17 cellular contexts compared by ENCODE assay signal in the genomic region with DNA sequence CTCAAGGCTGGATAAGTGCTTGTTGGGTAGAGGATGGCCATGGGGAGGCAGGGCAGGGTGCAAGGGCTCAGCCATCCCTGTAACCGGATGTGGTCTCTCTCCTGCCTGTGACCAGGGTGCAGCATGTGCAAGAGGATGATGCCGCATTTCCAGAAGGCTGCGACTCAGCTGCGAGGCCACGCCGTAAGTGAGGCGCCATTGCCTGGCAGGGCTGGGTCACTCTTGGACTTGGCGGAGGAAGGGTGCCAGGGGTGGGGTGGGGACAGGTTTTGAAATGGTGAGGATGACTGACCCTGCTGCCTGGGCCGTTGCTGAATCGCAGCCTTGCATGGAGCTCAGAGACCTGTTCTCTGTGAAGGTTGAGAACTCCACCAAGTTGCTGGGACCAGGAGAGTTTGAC. TPM values are rescaled to one million over a fixed set of nuclear protein-coding genes. Genes with fewer than 3 reads are reported as not detected.
DNase-seq lines count a peak whose midpoint lies in the region; TF ChIP-seq lines count a peak whose summit lies in the region.
"Had no signal": no experiment of that assay in that cellular context is flagged by ENCODE, and none has a peak within 500 bp of the region (broad histone marks: within the 10 kb centered on the region; RNA-seq: fewer than 3 reads in every experiment).

No MANE protein-coding gene starts in this region.

- H3K9ac ChIP-seq in BLaER1, result no peak overlapping the region
- H3K9ac ChIP-seq: BLaER1 treated with 17β-estradiol and CSF1 and Interleukin-3, amounts not matched to agents 10 nM and 100 nM; GM23248 had no signal

- peaks cover 7% of the 10 kb centered on the region; the same call in 1 of the 2 replicates for H3K36me3 ChIP-seq in BLaER1

- H3K27ac ChIP-seq in BLaER1, result no peak overlapping the region
- H3K27ac ChIP-seq: 22Rv1; BLaER1 treated with 17β-estradiol and CSF1 and Interleukin-3, amounts not matched to agents 10 nM and 100 nM; GM23248 had no signal

- H3K4me1 ChIP-seq in BLaER1, result peaks cover 65% of the 10 kb centered on the region

- H3K9me3 ChIP-seq in BLaER1, result no peaks in the 10 kb centered on the region
- H3K9me3 ChIP-seq: BLaER1 treated with 17β-estradiol and CSF1 and Interleukin-3, amounts not matched to agents 10 nM and 100 nM had no signal

- peaks cover 12% of the 10 kb centered on the region for H4K20me1 ChIP-seq in BLaER1

- H3K4me3 Mint-ChIP-seq in endothelial cell (ENCODE audit: unreplicated experiment) (no peak overlapping the region), chondrocyte (ENCODE audit: unreplicated experiment) (no peak overlapping the region)
- H3K4me3 Mint-ChIP-seq: B cell; CD14-positive monocyte; CD4-positive, alpha-beta T cell; CD8-positive, alpha-beta memory T cell; H9 had no signal

- H3K27me3 Mint-ChIP-seq in endothelial cell (ENCODE audit: unreplicated experiment) (peaks cover 10% of the 10 kb centered on the region), chondrocyte (ENCODE audit: low read depth) (no peaks in the 10 kb centered on the region)
- H3K27me3 Mint-ChIP-seq: B cell; CD4-positive, alpha-beta T cell; CD8-positive, alpha-beta memory T cell had no signal

- peaks cover 35% of the 10 kb centered on the region for H3K4me1 Mint-ChIP-seq in endothelial cell (ENCODE audit: unreplicated experiment)
- H3K4me1 Mint-ChIP-seq in chondrocyte (ENCODE audit: low read depth), result peaks cover 8% of the 10 kb centered on the region

- no peak for TF ChIP-seq CTCF in endothelial cell (IDR thresholded peaks at IDR 0.05; ENCODE audit: unreplicated experiment)
- TF ChIP-seq CTCF in chondrocyte (IDR thresholded peaks at IDR 0.05), result no peak

- no peak overlapping the region for H3K4me3 ChIP-seq in BLaER1
- H3K4me3 ChIP-seq: BLaER1 treated with 17β-estradiol and CSF1 and Interleukin-3, amounts not matched to agents 10 nM and 100 nM; GM23248 had no signal

- H3K27me3 ChIP-seq in BLaER1, result no peaks in the 10 kb centered on the region

- H3K36me3 Mint-ChIP-seq in endothelial cell (ENCODE audit: low read depth, unreplicated experiment) (peaks cover 22% of the 10 kb centered on the region), chondrocyte (ENCODE audit: low read depth) (peaks cover 65% of the 10 kb centered on the region)

- no peaks in the 10 kb centered on the region for H3K9me3 Mint-ChIP-seq in endothelial cell (ENCODE audit: unreplicated experiment)
- H3K9me3 Mint-ChIP-seq in chondrocyte (ENCODE audit: low read depth), result no peaks in the 10 kb centered on the region
- H3K9me3 Mint-ChIP-seq: CD14-positive monocyte; CD4-positive, alpha-beta T cell; CD8-positive, alpha-beta memory T cell; H9 had no signal

- no peak for DNase-seq in endothelial cell (ENCODE audit: low spot score)
- DNase-seq in posterior vena cava (ENCODE audit: low spot score), result peak; percentile 66
- DNase-seq in retina, result no peak
- DNase-seq in DMS79 treated with DMSO at 0.1 percent for 48 hours (lab: John Stamatoyannopoulos, UW), result no peak
- DNase-seq in chondrocyte (ENCODE audit: low spot score), result no peak
- DNase-seq: CD4-positive, alpha-beta T cell; CD8-positive, alpha-beta memory T cell; DMS 273 treated with DMSO at 0.1 percent for 48 hours; DMS79; GF-D8; GM23248; H9 had no signal

- intact Hi-C loops in posterior vena cava (cut with DNase I), result no loop called here

- H3K27ac Mint-ChIP-seq in endothelial cell (ENCODE audit: unreplicated experiment) (peak overlapping the region; percentile 36), chondrocyte (ENCODE audit: unreplicated experiment) (no peak overlapping the region)
- H3K27ac Mint-ChIP-seq: B cell; CD4-positive, alpha-beta T cell; CD8-positive, alpha-beta memory T cell had no signal

- peak overlapping the region; percentile 88; the same call in 1 of the 2 replicates for H3K4me2 ChIP-seq in BLaER1

RNA-seq across cellular contexts. Expression of a gene that starts 49.3 kb away (rescaled TPM):
- total RNA-seq in endothelial cell (ENCODE audit: unreplicated experiment), result 32.8 TPM
- 10 to 100 TPM; 29.5 to 29.6 TPM for total RNA-seq in posterior vena cava
- total RNA-seq in chondrocyte, result 82.7 to 129 TPM (median 128 TPM) in 3 replicates
